Comparison of ENCODE assay signal across 8 cellular contexts in genomic region chr14:91138511-91139359, GRCh38. TPM values are rescaled to one million over a fixed set of nuclear protein-coding genes. Genes with fewer than 3 reads are reported as not detected.
A peak's percentile ranks its signal among the peaks of the same experiment; 100 is the strongest.
DNase-seq lines count a peak whose midpoint lies in the region; ATAC-seq and TF ChIP-seq lines count a peak whose summit lies in the region.

No MANE protein-coding gene starts in this region.

- no peak overlapping the region for H3K18ac ChIP-seq in trophoblast cell (ENCODE audit: low read length)

- H3K14ac ChIP-seq in trophoblast cell (ENCODE audit: low read length): no peak overlapping the region

- peak; percentile 54 for TF ChIP-seq CTCF in CD8-positive, alpha-beta T cell (IDR thresholded peaks at IDR 0.05)
- TF ChIP-seq CTCF in tibial nerve (IDR thresholded peaks at IDR 0.05): peak in 2 of 5 experiments; percentile 18 to 28

- H3K4me3 Mint-ChIP-seq in CD8-positive, alpha-beta T cell: no peak overlapping the region
- no peak overlapping the region for H3K4me3 Mint-ChIP-seq in T-helper 17 cell

- TF ChIP-seq POLR2A in tibial nerve (IDR thresholded peaks at IDR 0.05): no peak

- peak overlapping the region; percentile 65 for H4K91ac ChIP-seq in trophoblast cell (ENCODE audit: low read depth, low read length)

- H3K27ac Mint-ChIP-seq in CD8-positive, alpha-beta T cell: peak overlapping the region; percentile 22
- peak overlapping the region; percentile 79 for H3K27ac Mint-ChIP-seq in T-helper 17 cell

- WGBS in trophoblast cell (ENCODE audit: extremely low coverage, insufficient coverage, insufficient read length): no CpG with 5 or more reads among the region's 6 CpGs
- 82 to 88% methylated on average over 6 of the region's 6 CpGs for WGBS in tibial nerve, 2 donors

- TF ChIP-seq EP300 in tibial nerve (IDR thresholded peaks at IDR 0.05): no peak

- H3K27ac ChIP-seq in CD8-positive, alpha-beta T cell (ENCODE audit: low read depth, low read length): no peak overlapping the region
- H3K27ac ChIP-seq in HUES48 (ENCODE audit: low read depth, low read length) (peak overlapping the region; percentile 0), trophoblast cell (ENCODE audit: low read depth, low read length) (peak overlapping the region; percentile 8), tibial nerve (no peak overlapping the region)

- no peak overlapping the region for H3K4ac ChIP-seq in trophoblast cell (ENCODE audit: low read depth, low read length)

- POLR2A ChIA-PET in CD8-positive, alpha-beta T cell (lab: Charles Lee): interaction anchor here (1.0 kb wide), 1 partner anchor 25 kb away, joined by 3 read pairs; the partner anchor contains the start of gene DGLUCY

- H3K27me3 ChIP-seq in CD8-positive, alpha-beta T cell (ENCODE audit: insufficient read depth, low read length): no peaks in the 10 kb centered on the region
- H3K27me3 ChIP-seq in HUES48 (ENCODE audit: control insufficient read depth, insufficient read depth, low read length) (no peaks in the 10 kb centered on the region), trophoblast cell (ENCODE audit: insufficient read depth, low read length) (no peaks in the 10 kb centered on the region), tibial nerve (no peaks in the 10 kb centered on the region)

- ATAC-seq in CD8-positive, alpha-beta T cell: peak; percentile 72
- peak; percentile 63 for ATAC-seq in T-helper 17 cell
- ATAC-seq in GM19395 (IDR thresholded peaks at IDR 0.05; ENCODE audit: unreplicated experiment): no peak
- no peak for ATAC-seq in HG03025 (IDR thresholded peaks at IDR 0.05; ENCODE audit: low FRiP score, unreplicated experiment)

- no peak overlapping the region for H4K12ac ChIP-seq in trophoblast cell (ENCODE audit: low read depth, low read length)

- H3K9me3 Mint-ChIP-seq in CD8-positive, alpha-beta T cell: no peaks in the 10 kb centered on the region

- no peak overlapping the region for H3K4me2 ChIP-seq in trophoblast cell (ENCODE audit: low read length)

- no peak overlapping the region for H4K8ac ChIP-seq in trophoblast cell (ENCODE audit: low read depth, low read length)

- H3K79me1 ChIP-seq in trophoblast cell (ENCODE audit: low read length): peaks cover 4% of the 10 kb centered on the region

- intact Hi-C loops in CD8-positive, alpha-beta T cell (cut with DNase I, micrococcal nuclease): no loop called here

- peaks cover 8% of the 10 kb centered on the region for H3K4me1 ChIP-seq in CD8-positive, alpha-beta T cell (ENCODE audit: insufficient read depth, low read length)
- H3K4me1 ChIP-seq in HUES48 (ENCODE audit: control insufficient read depth, insufficient read depth, low read length): peaks cover 6% of the 10 kb centered on the region; the same call in 1 of the 2 replicates
- H3K4me1 ChIP-seq in trophoblast cell (ENCODE audit: control insufficient read depth in 1 of 2, insufficient read depth in 2 of 2, low read length in 2 of 2): peaks cover 0 to 4% of the 10 kb centered on the region in 2 experiments
- peaks cover 0 to 6% (median 0%) of the 10 kb centered on the region in 4 donors for H3K4me1 ChIP-seq in tibial nerve

- no peak overlapping the region for H3K4me3 ChIP-seq in CD8-positive, alpha-beta T cell (ENCODE audit: low read depth, low read length)
- H3K4me3 ChIP-seq in HUES48 (ENCODE audit: low read depth, low read length): no peak overlapping the region
- no peak overlapping the region for H3K4me3 ChIP-seq in trophoblast cell (ENCODE audit: low read depth, low read length)
- H3K4me3 ChIP-seq in tibial nerve: no peak overlapping the region

- H2AFZ ChIP-seq in trophoblast cell (ENCODE audit: insufficient read depth, low read length, poor library complexity): no peak overlapping the region

- DNase-seq in CD8-positive, alpha-beta T cell: peak in 5 of 7 experiments; percentile 19 to 57 (median 41)
- DNase-seq in T-helper 17 cell (peak in 1 of 3 donors; percentile 35), dermis blood vessel endothelial cell (peak; percentile 65), trophoblast cell (peak; percentile 54 to 72), tibial nerve (ENCODE audit: low spot score in 2 of 2) (no peak)

- H3K36me3 Mint-ChIP-seq in CD8-positive, alpha-beta T cell: peaks cover 32% of the 10 kb centered on the region
- H3K36me3 Mint-ChIP-seq in T-helper 17 cell (ENCODE audit: low read depth): peaks cover 6% of the 10 kb centered on the region

- no peak overlapping the region for H2AK5ac ChIP-seq in trophoblast cell (ENCODE audit: low read length)

- H2BK120ac ChIP-seq in trophoblast cell (ENCODE audit: insufficient read depth, low read length, poor library complexity): no peak overlapping the region

- no peak overlapping the region for H2BK5ac ChIP-seq in trophoblast cell (ENCODE audit: low read depth, low read length, poor library complexity)

- CTCF ChIA-PET in CD8-positive, alpha-beta T cell (lab: Charles Lee): interaction anchor here (0.6 to 4.4 kb wide), 15 partner anchors 11 to 360 kb away, joined by 3 to 24 read pairs (median 4); no protein-coding TSS in a partner anchor

- no peaks in the 10 kb centered on the region for H3K27me3 Mint-ChIP-seq in CD8-positive, alpha-beta T cell (ENCODE audit: low read depth)
- no peaks in the 10 kb centered on the region for H3K27me3 Mint-ChIP-seq in T-helper 17 cell

- H3K23ac ChIP-seq in trophoblast cell (ENCODE audit: low read length): no peak overlapping the region

- no peaks in the 10 kb centered on the region for H3K36me3 ChIP-seq in CD8-positive, alpha-beta T cell (ENCODE audit: insufficient read depth, low read length)
- H3K36me3 ChIP-seq in HUES48 (ENCODE audit: control insufficient read depth, insufficient read depth, low read length) (no peaks in the 10 kb centered on the region), trophoblast cell (ENCODE audit: control insufficient read depth in 1 of 2, insufficient read depth in 2 of 2, low read length in 2 of 2) (peaks cover 0 to 2% of the 10 kb centered on the region in 2 experiments), tibial nerve (peaks cover 0 to 11% (median 0%) of the 10 kb centered on the region in 3 donors)

- no peaks in the 10 kb centered on the region for H3K9me3 ChIP-seq in CD8-positive, alpha-beta T cell (ENCODE audit: low read length)
- H3K9me3 ChIP-seq in HUES48 (ENCODE audit: control insufficient read depth, insufficient read depth, low read length): no peaks in the 10 kb centered on the region
- H3K9me3 ChIP-seq in T-helper 17 cell (ENCODE audit: control insufficient read depth, low read length, poor library complexity, severe bottlenecking): no peaks in the 10 kb centered on the region
- no peaks in the 10 kb centered on the region for H3K9me3 ChIP-seq in trophoblast cell (ENCODE audit: insufficient read depth, low read depth, low read length)
- no peaks in the 10 kb centered on the region for H3K9me3 ChIP-seq in tibial nerve

- peak overlapping the region; percentile 43 for H2BK12ac ChIP-seq in trophoblast cell (ENCODE audit: low read length)

- H3K79me2 ChIP-seq in trophoblast cell (ENCODE audit: control insufficient read depth, insufficient read depth, low read length, poor library complexity): no peaks in the 10 kb centered on the region

- peaks cover 24% of the 10 kb centered on the region for H3K4me1 Mint-ChIP-seq in CD8-positive, alpha-beta T cell (ENCODE audit: low read depth)
- peaks cover 27% of the 10 kb centered on the region for H3K4me1 Mint-ChIP-seq in T-helper 17 cell

- H3K9ac ChIP-seq in HUES48 (ENCODE audit: low read depth, low read length): no peak overlapping the region
- no peak overlapping the region for H3K9ac ChIP-seq in trophoblast cell (ENCODE audit: low read length)

RNA-seq across cellular contexts. Expression of gene DGLUCY, which starts 24.9 kb away (rescaled TPM):
- 10 to 100 TPM; 31.2 to 33.6 TPM for total RNA-seq in CD8-positive, alpha-beta T cell
- total RNA-seq in T-helper 17 cell (10 to 100 TPM; 81.7 to 86.0 TPM), dermis blood vessel endothelial cell (59.0 and 81.5 TPM in 2 replicates), tibial nerve (10 to 100 TPM; 41.6 to 55.5 (median 46.5) TPM)
- polyA plus RNA-seq in trophoblast cell (2013): 8.8 and 10.1 TPM in 2 replicates

Comparison
In these comparisons a context has a peak if more than half of its experiments do, and no peak if none do; other contexts are left out.
1. ATAC-seq: peak in CD8-positive, alpha-beta T cell (single experiment) and T-helper 17 cell (single experiment); none in GM19395 (single experiment) and HG03025 (single experiment).
2. DNase-seq: peak in CD8-positive, alpha-beta T cell (5 of 7), dermis blood vessel endothelial cell (single experiment) and trophoblast cell (2 of 2); none in tibial nerve (0 of 2).
3. H3K27ac ChIP-seq: peak in HUES48 (single experiment) and trophoblast cell (single experiment); none in CD8-positive, alpha-beta T cell (single experiment) and tibial nerve (0 of 4).